In the genomic region with DNA sequence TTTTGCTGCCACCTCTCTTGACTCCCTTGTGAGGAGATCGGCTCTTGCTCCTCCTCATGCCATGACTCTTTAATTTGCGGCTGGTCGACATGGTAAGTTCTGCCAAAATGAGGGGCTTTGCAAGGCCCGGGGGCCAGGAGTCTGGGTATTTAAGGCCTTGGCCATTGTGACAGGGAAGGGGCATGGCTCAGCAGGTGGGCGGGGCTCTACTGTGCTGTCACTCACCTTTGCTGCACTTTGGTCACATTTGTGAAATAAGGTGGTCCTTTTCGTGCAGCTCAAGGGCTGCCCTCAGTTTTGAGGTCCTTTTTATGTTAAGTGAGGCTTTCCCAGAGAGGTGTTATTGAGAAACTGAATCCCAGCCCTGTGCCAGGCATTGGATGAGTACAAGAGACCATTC, we compare ENCODE assay signal across 1 cellular context.
TF ChIP-seq lines count a peak whose summit lies in the region.

A gene with protein sequence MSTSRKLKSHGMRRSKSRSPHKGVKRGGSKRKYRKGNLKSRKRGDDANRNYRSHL (minus strand): TSS at position 121 of the 400 bp plus-strand sequence. CDS start 30 bp downstream, at position 91.

TF ChIP-seq in WTC11, 78 proteins besides CTCF, POLR2A, EP300 and RAD21 (continued from another document):
- TF ChIP-seq, protein P1, sequence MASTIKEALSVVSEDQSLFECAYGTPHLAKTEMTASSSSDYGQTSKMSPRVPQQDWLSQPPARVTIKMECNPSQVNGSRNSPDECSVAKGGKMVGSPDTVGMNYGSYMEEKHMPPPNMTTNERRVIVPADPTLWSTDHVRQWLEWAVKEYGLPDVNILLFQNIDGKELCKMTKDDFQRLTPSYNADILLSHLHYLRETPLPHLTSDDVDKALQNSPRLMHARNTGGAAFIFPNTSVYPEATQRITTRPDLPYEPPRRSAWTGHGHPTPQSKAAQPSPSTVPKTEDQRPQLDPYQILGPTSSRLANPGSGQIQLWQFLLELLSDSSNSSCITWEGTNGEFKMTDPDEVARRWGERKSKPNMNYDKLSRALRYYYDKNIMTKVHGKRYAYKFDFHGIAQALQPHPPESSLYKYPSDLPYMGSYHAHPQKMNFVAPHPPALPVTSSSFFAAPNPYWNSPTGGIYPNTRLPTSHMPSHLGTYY (CRISPR knock-in tag; IDR thresholded peaks at IDR 0.05), result no peak
- TF ChIP-seq PRRX2 (CRISPR knock-in tag; IDR thresholded peaks at IDR 0.05) (no peak), TCF7 (CRISPR knock-in tag; IDR thresholded peaks at IDR 0.05; ENCODE audit: low read depth) (no peak)
- TF ChIP-seq, protein P2, sequence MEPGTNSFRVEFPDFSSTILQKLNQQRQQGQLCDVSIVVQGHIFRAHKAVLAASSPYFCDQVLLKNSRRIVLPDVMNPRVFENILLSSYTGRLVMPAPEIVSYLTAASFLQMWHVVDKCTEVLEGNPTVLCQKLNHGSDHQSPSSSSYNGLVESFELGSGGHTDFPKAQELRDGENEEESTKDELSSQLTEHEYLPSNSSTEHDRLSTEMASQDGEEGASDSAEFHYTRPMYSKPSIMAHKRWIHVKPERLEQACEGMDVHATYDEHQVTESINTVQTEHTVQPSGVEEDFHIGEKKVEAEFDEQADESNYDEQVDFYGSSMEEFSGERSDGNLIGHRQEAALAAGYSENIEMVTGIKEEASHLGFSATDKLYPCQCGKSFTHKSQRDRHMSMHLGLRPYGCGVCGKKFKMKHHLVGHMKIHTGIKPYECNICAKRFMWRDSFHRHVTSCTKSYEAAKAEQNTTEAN (CRISPR knock-in tag; IDR thresholded peaks at IDR 0.05), result no peak
